ENCODE assay signal across 17 cellular contexts in genomic region chr13:97252735-97253134, GRCh38.
"Had no signal": no experiment of that assay in that cellular context is flagged by ENCODE, and none has a peak within 500 bp of the region (broad histone marks: within the 10 kb centered on the region; RNA-seq: fewer than 3 reads in every experiment).

No MANE protein-coding gene starts in this region.

- H3K27ac ChIP-seq: epithelial cell of prostate, testis had no signal

- H3K27ac Mint-ChIP-seq: activated CD4-positive, alpha-beta memory T cell treated with anti-CD3 and anti-CD28 coated beads for 36 hours; activated naive CD8-positive, alpha-beta T cell treated with anti-CD3 and anti-CD28 coated beads for 36 hours; activated T-helper 17 cell treated with anti-CD3 and anti-CD28 coated beads, Interleukin-2, amount 50 U/mL, for 72 hours; brain; nephron; stimulated activated naive CD8-positive, alpha-beta T cell treated with anti-CD3 and anti-CD28 coated beads, Interleukin-15, amount 100 ng/mL, for 72 hours; T-helper 2 cell treated with Interferon-gamma antibody and Interleukin-4, amounts not matched to agents 5 μg/mL and 100 μg/mL, for 36 hours had no signal

- DNase-seq: activated CD4-positive, alpha-beta memory T cell treated with anti-CD3 and anti-CD28 coated beads for 36 hours; activated naive CD4-positive, alpha-beta T cell; activated naive CD8-positive, alpha-beta T cell treated with anti-CD3 and anti-CD28 coated beads for 36 hours; amygdala; caudate nucleus; heart left ventricle; kidney; mammary epithelial cell; midbrain; stimulated activated naive CD8-positive, alpha-beta T cell treated with anti-CD3 and anti-CD28 coated beads, Interleukin-15, amount 100 ng/mL, for 72 hours; testis had no signal

- H3K36me3 Mint-ChIP-seq: activated CD4-positive, alpha-beta memory T cell treated with anti-CD3 and anti-CD28 coated beads for 36 hours had no signal

- H3K36me3 ChIP-seq: heart left ventricle had no signal

- H3K27me3 ChIP-seq: heart left ventricle, testis had no signal

- H3K4me3 Mint-ChIP-seq: activated CD4-positive, alpha-beta memory T cell treated with anti-CD3 and anti-CD28 coated beads for 36 hours; activated naive CD8-positive, alpha-beta T cell treated with anti-CD3 and anti-CD28 coated beads for 36 hours; activated T-helper 17 cell treated with anti-CD3 and anti-CD28 coated beads, Interleukin-2, amount 50 U/mL, for 72 hours; brain; nephron; stimulated activated naive CD8-positive, alpha-beta T cell treated with anti-CD3 and anti-CD28 coated beads, Interleukin-15, amount 100 ng/mL, for 72 hours; T-helper 2 cell treated with Interferon-gamma antibody and Interleukin-4, amounts not matched to agents 5 μg/mL and 100 μg/mL, for 36 hours had no signal

- ATAC-seq: activated T-helper 17 cell treated with anti-CD3 and anti-CD28 coated beads, Interleukin-2, amount 50 U/mL, for 72 hours; heart left ventricle; left lobe of liver; stimulated activated naive CD8-positive, alpha-beta T cell treated with anti-CD3 and anti-CD28 coated beads, Interleukin-15, amount 100 ng/mL, for 72 hours had no signal

- H3K4me3 ChIP-seq: heart left ventricle, testis had no signal

- H3K9me3 ChIP-seq: heart left ventricle, testis had no signal

- H3K27me3 Mint-ChIP-seq: activated CD4-positive, alpha-beta memory T cell treated with anti-CD3 and anti-CD28 coated beads for 36 hours; activated naive CD8-positive, alpha-beta T cell treated with anti-CD3 and anti-CD28 coated beads for 36 hours; activated T-helper 17 cell treated with anti-CD3 and anti-CD28 coated beads, Interleukin-2, amount 50 U/mL, for 72 hours; brain; stimulated activated naive CD8-positive, alpha-beta T cell treated with anti-CD3 and anti-CD28 coated beads, Interleukin-15, amount 100 ng/mL, for 72 hours had no signal

- H3K9me3 Mint-ChIP-seq: activated CD4-positive, alpha-beta memory T cell treated with anti-CD3 and anti-CD28 coated beads for 36 hours; activated T-helper 17 cell treated with anti-CD3 and anti-CD28 coated beads, Interleukin-2, amount 50 U/mL, for 72 hours; nephron; stimulated activated naive CD8-positive, alpha-beta T cell treated with anti-CD3 and anti-CD28 coated beads, Interleukin-15, amount 100 ng/mL, for 72 hours; T-helper 2 cell treated with Interferon-gamma antibody and Interleukin-4, amounts not matched to agents 5 μg/mL and 100 μg/mL, for 36 hours had no signal
